2 cellular contexts compared by ENCODE assay signal in the genomic region with DNA sequence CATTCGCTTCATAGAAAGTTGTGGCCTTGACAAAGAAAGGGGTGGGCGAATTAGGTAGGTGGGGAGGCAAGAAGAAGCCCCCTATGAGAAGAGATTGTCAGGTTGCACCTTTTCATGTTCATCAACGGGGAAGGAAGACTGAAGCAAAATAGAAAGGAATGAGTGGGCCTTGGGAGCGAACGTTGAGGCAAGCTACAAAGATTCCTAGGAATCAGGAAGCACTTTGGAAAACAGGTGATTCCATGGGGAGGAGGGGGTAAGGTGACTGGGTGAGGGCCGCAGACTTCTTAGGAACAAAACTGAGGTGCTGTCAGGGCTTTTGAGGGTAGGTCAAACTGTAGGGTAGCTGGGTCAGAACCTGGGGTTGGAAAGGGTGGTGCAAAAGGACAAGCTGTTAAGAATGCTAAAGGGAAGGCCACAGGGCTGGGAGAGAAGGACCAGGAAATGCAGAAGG.
TF ChIP-seq lines count a peak whose summit lies in the region.

No MANE protein-coding gene starts in this region.

TF ChIP-seq in A549, 52 proteins besides CTCF, POLR2A, EP300 and RAD21 (continued from another document):
- no peak for TF ChIP-seq NFE2L2 (conservative IDR thresholded peaks at IDR 0.05; ENCODE audit: low read length)
- no peak for TF ChIP-seq NPAS2 (CRISPR knock-in tag; IDR thresholded peaks at IDR 0.05; ENCODE audit: borderline replicate concordance)
- no peak for TF ChIP-seq ESRRA (IDR thresholded peaks at IDR 0.05; ENCODE audit: borderline replicate concordance, low read length)
- TF ChIP-seq EHMT2 (IDR thresholded peaks at IDR 0.05; ENCODE audit: low read depth), result no peak
- no peak for TF ChIP-seq KDM5A (IDR thresholded peaks at IDR 0.05)
- no peak for TF ChIP-seq MYC (IDR thresholded peaks at IDR 0.05; ENCODE audit: borderline replicate concordance, low read length)
- no peak for TF ChIP-seq CBX8 (IDR thresholded peaks at IDR 0.05)
- no peak for TF ChIP-seq BHLHE40 (IDR thresholded peaks at IDR 0.05; ENCODE audit: low read depth, low read length)
- TF ChIP-seq HOXA7 (CRISPR knock-in tag; IDR thresholded peaks at IDR 0.05), result no peak
- TF ChIP-seq ZSCAN20 (CRISPR knock-in tag; IDR thresholded peaks at IDR 0.05), result no peak

TF ChIP-seq in GM23338, 12 proteins besides CTCF, POLR2A, EP300 and RAD21 (continued from another document):
- TF ChIP-seq, protein P1, sequence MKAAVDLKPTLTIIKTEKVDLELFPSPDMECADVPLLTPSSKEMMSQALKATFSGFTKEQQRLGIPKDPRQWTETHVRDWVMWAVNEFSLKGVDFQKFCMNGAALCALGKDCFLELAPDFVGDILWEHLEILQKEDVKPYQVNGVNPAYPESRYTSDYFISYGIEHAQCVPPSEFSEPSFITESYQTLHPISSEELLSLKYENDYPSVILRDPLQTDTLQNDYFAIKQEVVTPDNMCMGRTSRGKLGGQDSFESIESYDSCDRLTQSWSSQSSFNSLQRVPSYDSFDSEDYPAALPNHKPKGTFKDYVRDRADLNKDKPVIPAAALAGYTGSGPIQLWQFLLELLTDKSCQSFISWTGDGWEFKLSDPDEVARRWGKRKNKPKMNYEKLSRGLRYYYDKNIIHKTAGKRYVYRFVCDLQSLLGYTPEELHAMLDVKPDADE (IDR thresholded peaks at IDR 0.05), result no peak
- TF ChIP-seq ZNF331 (CRISPR knock-in tag; IDR thresholded peaks at IDR 0.05; ENCODE audit: low read depth) (no peak), ZNF114 (CRISPR knock-in tag; IDR thresholded peaks at IDR 0.05) (no peak), NANOG (IDR thresholded peaks at IDR 0.05; ENCODE audit: borderline replicate concordance) (no peak), CREB1 (CRISPR knock-in tag; IDR thresholded peaks at IDR 0.05; ENCODE audit: low read depth) (no peak), EZH2phosphoT487 (IDR thresholded peaks at IDR 0.05; ENCODE audit: unreplicated experiment) (no peak), JUNB (IDR thresholded peaks at IDR 0.05; ENCODE audit: unreplicated experiment) (no peak), STAT1 (IDR thresholded peaks at IDR 0.05; ENCODE audit: unreplicated experiment) (no peak)
- TF ChIP-seq, protein P2, sequence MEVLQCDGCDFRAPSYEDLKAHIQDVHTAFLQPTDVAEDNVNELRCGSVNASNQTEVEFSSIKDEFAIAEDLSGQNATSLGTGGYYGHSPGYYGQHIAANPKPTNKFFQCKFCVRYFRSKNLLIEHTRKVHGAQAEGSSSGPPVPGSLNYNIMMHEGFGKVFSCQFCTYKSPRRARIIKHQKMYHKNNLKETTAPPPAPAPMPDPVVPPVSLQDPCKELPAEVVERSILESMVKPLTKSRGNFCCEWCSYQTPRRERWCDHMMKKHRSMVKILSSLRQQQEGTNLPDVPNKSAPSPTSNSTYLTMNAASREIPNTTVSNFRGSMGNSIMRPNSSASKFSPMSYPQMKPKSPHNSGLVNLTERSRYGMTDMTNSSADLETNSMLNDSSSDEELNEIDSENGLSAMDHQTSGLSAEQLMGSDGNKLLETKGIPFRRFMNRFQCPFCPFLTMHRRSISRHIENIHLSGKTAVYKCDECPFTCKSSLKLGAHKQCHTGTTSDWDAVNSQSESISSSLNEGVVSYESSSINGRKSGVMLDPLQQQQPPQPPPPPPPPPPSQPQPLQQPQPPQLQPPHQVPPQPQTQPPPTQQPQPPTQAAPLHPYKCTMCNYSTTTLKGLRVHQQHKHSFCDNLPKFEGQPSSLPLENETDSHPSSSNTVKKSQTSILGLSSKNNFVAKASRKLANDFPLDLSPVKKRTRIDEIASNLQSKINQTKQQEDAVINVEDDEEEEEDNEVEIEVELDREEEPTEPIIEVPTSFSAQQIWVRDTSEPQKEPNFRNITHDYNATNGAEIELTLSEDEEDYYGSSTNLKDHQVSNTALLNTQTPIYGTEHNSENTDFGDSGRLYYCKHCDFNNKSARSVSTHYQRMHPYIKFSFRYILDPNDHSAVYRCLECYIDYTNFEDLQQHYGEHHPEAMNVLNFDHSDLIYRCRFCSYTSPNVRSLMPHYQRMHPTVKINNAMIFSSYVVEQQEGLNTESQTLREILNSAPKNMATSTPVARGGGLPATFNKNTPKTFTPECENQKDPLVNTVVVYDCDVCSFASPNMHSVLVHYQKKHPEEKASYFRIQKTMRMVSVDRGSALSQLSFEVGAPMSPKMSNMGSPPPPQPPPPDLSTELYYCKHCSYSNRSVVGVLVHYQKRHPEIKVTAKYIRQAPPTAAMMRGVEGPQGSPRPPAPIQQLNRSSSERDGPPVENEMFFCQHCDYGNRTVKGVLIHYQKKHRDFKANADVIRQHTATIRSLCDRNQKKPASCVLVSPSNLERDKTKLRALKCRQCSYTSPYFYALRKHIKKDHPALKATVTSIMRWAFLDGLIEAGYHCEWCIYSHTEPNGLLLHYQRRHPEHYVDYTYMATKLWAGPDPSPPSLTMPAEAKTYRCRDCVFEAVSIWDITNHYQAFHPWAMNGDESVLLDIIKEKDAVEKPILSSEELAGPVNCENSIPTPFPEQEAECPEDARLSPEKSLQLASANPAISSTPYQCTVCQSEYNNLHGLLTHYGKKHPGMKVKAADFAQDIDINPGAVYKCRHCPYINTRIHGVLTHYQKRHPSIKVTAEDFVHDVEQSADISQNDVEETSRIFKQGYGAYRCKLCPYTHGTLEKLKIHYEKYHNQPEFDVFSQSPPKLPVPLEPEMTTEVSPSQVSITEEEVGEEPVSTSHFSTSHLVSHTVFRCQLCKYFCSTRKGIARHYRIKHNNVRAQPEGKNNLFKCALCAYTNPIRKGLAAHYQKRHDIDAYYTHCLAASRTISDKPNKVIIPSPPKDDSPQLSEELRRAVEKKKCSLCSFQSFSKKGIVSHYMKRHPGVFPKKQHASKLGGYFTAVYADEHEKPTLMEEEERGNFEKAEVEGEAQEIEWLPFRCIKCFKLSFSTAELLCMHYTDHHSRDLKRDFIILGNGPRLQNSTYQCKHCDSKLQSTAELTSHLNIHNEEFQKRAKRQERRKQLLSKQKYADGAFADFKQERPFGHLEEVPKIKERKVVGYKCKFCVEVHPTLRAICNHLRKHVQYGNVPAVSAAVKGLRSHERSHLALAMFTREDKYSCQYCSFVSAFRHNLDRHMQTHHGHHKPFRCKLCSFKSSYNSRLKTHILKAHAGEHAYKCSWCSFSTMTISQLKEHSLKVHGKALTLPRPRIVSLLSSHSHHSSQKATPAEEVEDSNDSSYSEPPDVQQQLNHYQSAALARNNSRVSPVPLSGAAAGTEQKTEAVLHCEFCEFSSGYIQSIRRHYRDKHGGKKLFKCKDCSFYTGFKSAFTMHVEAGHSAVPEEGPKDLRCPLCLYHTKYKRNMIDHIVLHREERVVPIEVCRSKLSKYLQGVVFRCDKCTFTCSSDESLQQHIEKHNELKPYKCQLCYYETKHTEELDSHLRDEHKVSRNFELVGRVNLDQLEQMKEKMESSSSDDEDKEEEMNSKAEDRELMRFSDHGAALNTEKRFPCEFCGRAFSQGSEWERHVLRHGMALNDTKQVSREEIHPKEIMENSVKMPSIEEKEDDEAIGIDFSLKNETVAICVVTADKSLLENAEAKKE (CRISPR knock-in tag; IDR thresholded peaks at IDR 0.05), result no peak
